Comparison of ENCODE assay signal across 10 cellular contexts in genomic region chr2:189662674-189663226, GRCh38. TPM values are rescaled to one million over a fixed set of nuclear protein-coding genes. Genes with fewer than 3 reads are reported as not detected.
DNase-seq lines count a peak whose midpoint lies in the region; ATAC-seq and TF ChIP-seq lines count a peak whose summit lies in the region.
"Had no signal": no experiment of that assay in that cellular context is flagged by ENCODE, and none has a peak within 500 bp of the region (broad histone marks: within the 10 kb centered on the region; RNA-seq: fewer than 3 reads in every experiment).

No MANE protein-coding gene starts in this region.

- H3K36me3 ChIP-seq in BLaER1 treated with 17β-estradiol and CSF1 and Interleukin-3, amounts not matched to agents 10 nM and 100 nM = peaks cover 22 to 47% (median 32%) of the 10 kb centered on the region in 11 experiments
- H3K36me3 ChIP-seq in HUES6 (ENCODE audit: control insufficient read depth, insufficient read depth, low read length) (peaks cover 22% of the 10 kb centered on the region), osteoblast (ENCODE audit: insufficient read depth, low read length) (peaks cover 18% of the 10 kb centered on the region)
- peaks cover 17% of the 10 kb centered on the region for H3K36me3 ChIP-seq in effector memory CD4-positive, alpha-beta T cell (ENCODE audit: control insufficient read depth, insufficient read depth, low read length)

- H3K36me3 Mint-ChIP-seq in activated CD8-positive, alpha-beta memory T cell treated with anti-CD3 and anti-CD28 coated beads, Interleukin-2, amount 10 ng/mL, durations not matched to agents 7 days and 5 days = peaks cover 23% of the 10 kb centered on the region

- no peaks in the 10 kb centered on the region for H3K27me3 Mint-ChIP-seq in activated CD8-positive, alpha-beta memory T cell treated with anti-CD3 and anti-CD28 coated beads, Interleukin-2, amount 10 ng/mL, durations not matched to agents 7 days and 5 days
- H3K27me3 Mint-ChIP-seq: stimulated activated memory B cell treated with anti-CD40 and anti-IgM and Interleukin-4, amounts not matched to agents 10 μg/mL and 1 μg/mL and 100 μg/mL, for 72 hours had no signal

- CTCF ChIA-PET in activated CD8-positive, alpha-beta memory T cell treated with anti-CD3 and anti-CD28 coated beads, Interleukin-2, amount 10 ng/mL, durations not matched to agents 7 days and 5 days (lab: Charles Lee) = interaction anchor here (1.2 to 6.7 kb wide), 6 partner anchors 10 to 101 kb away, joined by 3 to 69 read pairs (median 28); partner anchors contain the start of genes ANKAR and OSGEPL1

- H4K20me1 ChIP-seq in BLaER1 treated with 17β-estradiol and CSF1 and Interleukin-3, amounts not matched to agents 10 nM and 100 nM = peaks cover 0 to 48% (median 11%) of the 10 kb centered on the region in 11 experiments; a peak in 9 of 22 replicates
- no peaks in the 10 kb centered on the region for H4K20me1 ChIP-seq in osteoblast (ENCODE audit: insufficient read depth, low read length)

- H3K9me3 ChIP-seq in BLaER1 treated with 17β-estradiol and CSF1 and Interleukin-3, amounts not matched to agents 10 nM and 100 nM (replicated peaks in 1 of 11) = no peaks in the 10 kb centered on the region
- H3K9me3 ChIP-seq in HUES6 (ENCODE audit: control insufficient read depth, insufficient read depth, low read depth, low read length) = no peaks in the 10 kb centered on the region
- H3K9me3 ChIP-seq in effector memory CD4-positive, alpha-beta T cell (ENCODE audit: control insufficient read depth, low read length) = no peaks in the 10 kb centered on the region
- H3K9me3 ChIP-seq in osteoblast (ENCODE audit: low read depth, low read length) = no peaks in the 10 kb centered on the region

- H2AFZ ChIP-seq in osteoblast (ENCODE audit: low read length) = no peak overlapping the region

- H3K79me2 ChIP-seq in osteoblast (ENCODE audit: insufficient read depth, low read length) = peaks cover 40% of the 10 kb centered on the region

- peak overlapping the region; percentile 88 to 98 (median 94); a peak in 21 of 22 replicates for H3K9ac ChIP-seq in BLaER1 treated with 17β-estradiol and CSF1 and Interleukin-3, amounts not matched to agents 10 nM and 100 nM
- H3K9ac ChIP-seq in HUES6 (ENCODE audit: low read length) = no peak overlapping the region

- no peak for TF ChIP-seq CTCF in osteoblast (IDR thresholded peaks at IDR 0.05; ENCODE audit: extremely low read depth, low read depth, low read length)

- peak overlapping the region; percentile 79 to 97 (median 86) for H3K4me3 ChIP-seq in BLaER1 treated with 17β-estradiol and CSF1 and Interleukin-3, amounts not matched to agents 10 nM and 100 nM
- H3K4me3 ChIP-seq in HUES6 (ENCODE audit: low read depth, low read length) (peak overlapping the region; percentile 91), osteoblast (ENCODE audit: insufficient read depth, low read length) (peak overlapping the region; percentile 95)
- H3K4me3 ChIP-seq in effector memory CD4-positive, alpha-beta T cell (ENCODE audit: insufficient read depth, low read depth, low read length, poor library complexity, severe bottlenecking) = peak overlapping the region; percentile 79

- no peak overlapping the region for H3K27ac Mint-ChIP-seq in activated CD8-positive, alpha-beta memory T cell treated with anti-CD3 and anti-CD28 coated beads, Interleukin-2, amount 10 ng/mL, durations not matched to agents 7 days and 5 days

- no peaks in the 10 kb centered on the region for H3K27me3 ChIP-seq in BLaER1 treated with 17β-estradiol and CSF1 and Interleukin-3, amounts not matched to agents 10 nM and 100 nM
- H3K27me3 ChIP-seq in HUES6 (ENCODE audit: control insufficient read depth, insufficient read depth, low read length) (no peaks in the 10 kb centered on the region), osteoblast (ENCODE audit: insufficient read depth, low read length) (no peaks in the 10 kb centered on the region)
- H3K27me3 ChIP-seq in effector memory CD4-positive, alpha-beta T cell (replicated peaks; ENCODE audit: control insufficient read depth, insufficient read depth, low read length, poor library complexity, severe bottlenecking) = no peaks in the 10 kb centered on the region

- DNase-seq in effector memory CD4-positive, alpha-beta T cell = no peak
- DNase-seq in osteoblast (ENCODE audit: insufficient read length, low spot score, missing footprints) (no peak), NCI-H2029 (lab: John Stamatoyannopoulos, UW) (no peak)
- DNase-seq in activated CD8-positive, alpha-beta memory T cell treated with anti-CD3 and anti-CD28 coated beads, Interleukin-2, amount 10 ng/mL, durations not matched to agents 7 days and 5 days = no peak
- DNase-seq: GDM1 had no signal

- peak overlapping the region; percentile 82 to 96 (median 93) for H3K4me2 ChIP-seq in BLaER1 treated with 17β-estradiol and CSF1 and Interleukin-3, amounts not matched to agents 10 nM and 100 nM
- H3K4me2 ChIP-seq in osteoblast (ENCODE audit: insufficient read depth, low read length) = peak overlapping the region; percentile 94

- peaks cover 19 to 34% (median 26%) of the 10 kb centered on the region in 10 experiments for H3K4me1 ChIP-seq in BLaER1 treated with 17β-estradiol and CSF1 and Interleukin-3, amounts not matched to agents 10 nM and 100 nM
- H3K4me1 ChIP-seq in HUES6 (ENCODE audit: control insufficient read depth, insufficient read depth, low read length) (peaks cover 10% of the 10 kb centered on the region; the same call in 1 of the 2 replicates), osteoblast (ENCODE audit: insufficient read depth, low read length) (peaks cover 17% of the 10 kb centered on the region)
- H3K4me1 ChIP-seq in effector memory CD4-positive, alpha-beta T cell (ENCODE audit: control insufficient read depth, insufficient read depth, low read length, poor library complexity, severe bottlenecking) = peaks cover 30% of the 10 kb centered on the region

- ATAC-seq in activated CD8-positive, alpha-beta memory T cell treated with anti-CD3 and anti-CD28 coated beads, Interleukin-2, amount 10 ng/mL, durations not matched to agents 7 days and 5 days = no peak
- ATAC-seq in HG02571 (IDR thresholded peaks at IDR 0.05; ENCODE audit: unreplicated experiment) = no peak
- ATAC-seq in HG02981 (IDR thresholded peaks at IDR 0.05; ENCODE audit: unreplicated experiment) = no peak
- ATAC-seq: stimulated activated memory B cell treated with anti-CD40 and anti-IgM and Interleukin-4, amounts not matched to agents 10 μg/mL and 1 μg/mL and 100 μg/mL, for 72 hours had no signal

- no peaks in the 10 kb centered on the region for H3K9me3 Mint-ChIP-seq in activated CD8-positive, alpha-beta memory T cell treated with anti-CD3 and anti-CD28 coated beads, Interleukin-2, amount 10 ng/mL, durations not matched to agents 7 days and 5 days (ENCODE audit: low read depth)
- H3K9me3 Mint-ChIP-seq: stimulated activated memory B cell treated with anti-CD40 and anti-IgM and Interleukin-4, amounts not matched to agents 10 μg/mL and 1 μg/mL and 100 μg/mL, for 72 hours had no signal

- H3K4me1 Mint-ChIP-seq in activated CD8-positive, alpha-beta memory T cell treated with anti-CD3 and anti-CD28 coated beads, Interleukin-2, amount 10 ng/mL, durations not matched to agents 7 days and 5 days = peaks cover 47% of the 10 kb centered on the region

- H3K27ac ChIP-seq in BLaER1 treated with 17β-estradiol and CSF1 and Interleukin-3, amounts not matched to agents 10 nM and 100 nM = peak overlapping the region in 8 of 11 experiments; percentile 22 to 95 (median 92); a peak in 9 of 22 replicates
- H3K27ac ChIP-seq in HUES6 (ENCODE audit: low read depth, low read length) = no peak overlapping the region
- H3K27ac ChIP-seq in effector memory CD4-positive, alpha-beta T cell (ENCODE audit: insufficient read depth, low read length, poor library complexity, severe bottlenecking) = no peak overlapping the region
- H3K27ac ChIP-seq in osteoblast (ENCODE audit: low read depth, low read length) = peak overlapping the region; percentile 91

- H3K4me3 Mint-ChIP-seq in activated CD8-positive, alpha-beta memory T cell treated with anti-CD3 and anti-CD28 coated beads, Interleukin-2, amount 10 ng/mL, durations not matched to agents 7 days and 5 days = no peak overlapping the region

RNA-seq across cellular contexts. Expression of gene ASNSD1, which starts 1.5 kb away (rescaled TPM):
- 79.0 and 81.8 TPM in 2 replicates for total RNA-seq in osteoblast
- total RNA-seq in activated CD8-positive, alpha-beta memory T cell treated with anti-CD3 and anti-CD28 coated beads, Interleukin-2, amount 10 ng/mL, durations not matched to agents 7 days and 5 days = 10 to 100 TPM; 30.7 to 39.1 TPM

RNA-seq across cellular contexts. Expression of gene ANKAR, which starts 11.7 kb away (rescaled TPM):
- 14.1 TPM in 2 replicates for total RNA-seq in osteoblast
- 1 to 10 TPM; 4.8 to 9.3 TPM for total RNA-seq in activated CD8-positive, alpha-beta memory T cell treated with anti-CD3 and anti-CD28 coated beads, Interleukin-2, amount 10 ng/mL, durations not matched to agents 7 days and 5 days

Comparison
In these comparisons a context has a peak if more than half of its experiments do, and no peak if none do; other contexts are left out.
1. H3K27ac ChIP-seq: peak in BLaER1 treated with 17β-estradiol and CSF1 and Interleukin-3, amounts not matched to agents 10 nM and 100 nM (8 of 11) and osteoblast (single experiment); none in HUES6 (single experiment) and effector memory CD4-positive, alpha-beta T cell (single experiment).
2. Peak in every context shown above with its lines, with median percentiles within 50 percentile points of each other: H3K4me3 ChIP-seq.